In the genomic region with DNA sequence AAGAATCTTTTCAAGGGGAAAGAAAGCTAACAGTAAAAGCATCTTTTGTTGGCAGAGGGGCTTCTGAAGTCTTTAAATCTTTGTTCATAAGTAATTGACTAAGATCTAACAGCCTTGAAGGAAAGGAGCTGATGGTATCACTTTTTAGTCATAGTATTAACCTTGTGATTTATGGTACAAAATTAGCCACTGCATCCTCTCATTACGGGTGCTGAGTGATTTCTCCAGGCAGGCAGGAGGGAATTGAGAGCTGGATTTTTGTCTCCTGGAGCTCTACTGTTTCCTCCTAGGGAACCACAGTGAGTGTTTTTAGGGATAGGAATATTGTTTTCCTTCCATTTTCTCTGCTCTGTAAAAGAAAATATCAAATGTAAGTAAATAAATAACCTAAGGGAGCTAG, we compare ENCODE assay signal across 13 cellular contexts.
A peak's percentile ranks its signal among the peaks of the same experiment; 100 is the strongest.
DNase-seq lines count a peak whose midpoint lies in the region; ATAC-seq, FAIRE-seq and TF ChIP-seq lines count a peak whose summit lies in the region.
"Had no signal": no experiment of that assay in that cellular context is flagged by ENCODE, and none has a peak within 500 bp of the region (broad histone marks: within the 10 kb centered on the region; RNA-seq: fewer than 3 reads in every experiment).

No MANE protein-coding gene starts in this region.

- H3K4me3 ChIP-seq in fibroblast of the aortic adventitia (ENCODE audit: low read depth, low read length), result no peak overlapping the region
- no peak overlapping the region for H3K4me3 ChIP-seq in rectal smooth muscle tissue (ENCODE audit: low read length)

- ATAC-seq in GM18505 (IDR thresholded peaks at IDR 0.05; ENCODE audit: unreplicated experiment), result no peak
- ATAC-seq: natural killer cell; stimulated activated naive CD8-positive, alpha-beta T cell treated with anti-CD3 and anti-CD28 coated beads, Interleukin-15, Interleukin-2, amounts not matched to agents 100 U/mL and 50 U/mL, for 24 hours had no signal

- no peak for TF ChIP-seq CTCF in fibroblast of the aortic adventitia (IDR thresholded peaks at IDR 0.05; ENCODE audit: insufficient read depth, low read length)

- H3K9ac ChIP-seq in rectal smooth muscle tissue (ENCODE audit: low read length), result no peak overlapping the region

- H3K27ac ChIP-seq in rectal smooth muscle tissue (ENCODE audit: low read depth, low read length), result peak overlapping the region; percentile 78
- H3K27ac ChIP-seq: C4-2B had no signal

- H3K4me1 ChIP-seq in rectal smooth muscle tissue (ENCODE audit: control insufficient read depth, insufficient read depth, low read length), result peaks cover 29% of the 10 kb centered on the region

- peak; percentile 64 for DNase-seq in EH (ENCODE audit: low read depth)
- peak; percentile 72 for DNase-seq in NCI-H69 (lab: John Stamatoyannopoulos, UW)
- DNase-seq in fibroblast of the aortic adventitia (ENCODE audit: low read depth), result peak; percentile 33
- no peak for DNase-seq in epidermal melanocyte (ENCODE audit: insufficient read length, low spot score)
- no peak for DNase-seq in GM12891 (ENCODE audit: insufficient read length, low spot score)
- DNase-seq in GM19239 (ENCODE audit: insufficient read length, low spot score), result no peak
- DNase-seq: activated naive CD4-positive, alpha-beta T cell treated with anti-CD3 and anti-CD28 coated beads, Interleukin-2, amount 50 U/mL, for 16 hours; natural killer cell; stimulated activated CD4-positive, alpha-beta T cell treated with anti-CD3 and anti-CD28 coated beads, Interleukin-1b, Interleukin-23, amount 100 ng/mL, for 48 hours; stimulated activated naive CD8-positive, alpha-beta T cell treated with anti-CD3 and anti-CD28 coated beads, Interleukin-15, Interleukin-2, amounts not matched to agents 100 U/mL and 50 U/mL, for 24 hours had no signal

- TF ChIP-seq POLR2A in GM12891 (IDR thresholded peaks at IDR 0.05; ENCODE audit: low read depth, low read length) (no peak), GM18505 (IDR thresholded peaks at IDR 0.05; ENCODE audit: borderline replicate concordance, extremely low read depth, insufficient read depth, insufficient read length) (no peak)

- no peaks in the 10 kb centered on the region for H3K36me3 ChIP-seq in rectal smooth muscle tissue (ENCODE audit: control insufficient read depth, insufficient read depth, low read length)

- H3K27me3 ChIP-seq in rectal smooth muscle tissue (ENCODE audit: control insufficient read depth, insufficient read depth, low read length), result no peaks in the 10 kb centered on the region

- FAIRE-seq in GM12891 (lab: Jason Lieb, UNC) (no peak), GM19239 (lab: Jason Lieb, UNC) (no peak)

TF ChIP-seq in GM12891, 5 proteins besides CTCF, POLR2A, EP300 and RAD21:
- TF ChIP-seq PAX5 (IDR thresholded peaks at IDR 0.05; ENCODE audit: insufficient read depth, low read length, severe bottlenecking), result no peak
- TF ChIP-seq POLR2AphosphoS5 (IDR thresholded peaks at IDR 0.05; ENCODE audit: low read depth, low read length), result no peak
- no peak for TF ChIP-seq TAF1 (IDR thresholded peaks at IDR 0.05; ENCODE audit: low read depth, low read length)
- no peak for TF ChIP-seq SPI1 (IDR thresholded peaks at IDR 0.05; ENCODE audit: low read depth, low read length)
- TF ChIP-seq POU2F2 (IDR thresholded peaks at IDR 0.05; ENCODE audit: low read depth, low read length), result no peak
TF ChIP-seq in GM12891: peak in this region for 0.

Comparison
In these comparisons a context has a peak if more than half of its experiments do, and no peak if none do; other contexts are left out.
1. DNase-seq: peak in EH (single experiment), NCI-H69 (single experiment) and fibroblast of the aortic adventitia (single experiment); none in epidermal melanocyte (single experiment), GM12891 (single experiment) and GM19239 (single experiment).